Comparison of ENCODE assay signal across 25 cellular contexts in genomic region chr4:73234712-73235111, GRCh38.
"Had no signal": no experiment of that assay in that cellular context is flagged by ENCODE, and none has a peak within 500 bp of the region (broad histone marks: within the 10 kb centered on the region; RNA-seq: fewer than 3 reads in every experiment).

No MANE protein-coding gene starts in this region.

- H3K27me3 ChIP-seq: cardiac muscle cell, esophagus muscularis mucosa, heart right ventricle, neural progenitor cell, right atrium auricular region, tibial artery had no signal

- H2AFZ ChIP-seq: neural progenitor cell had no signal

- ATAC-seq: activated CD4-positive, alpha-beta T cell treated with anti-CD3 and anti-CD28 coated beads for 36 hours; heart right ventricle; stimulated activated naive CD8-positive, alpha-beta T cell treated with anti-CD3 and anti-CD28 coated beads, Interleukin-15, amount 100 ng/mL, for 72 hours had no signal

- H3K4me2 ChIP-seq: neural progenitor cell had no signal

- H3K27ac Mint-ChIP-seq: activated B cell treated with CpG ODN at 0.5 μM for 24 hours; activated CD4-positive, alpha-beta T cell treated with anti-CD3 and anti-CD28 coated beads for 36 hours; dendritic cell treated with granulocyte-macrophage colony-stimulating factor and Interleukin-4, amounts not matched to agents 40 ng/mL and 50 ng/mL, for 4 days; neural progenitor cell; T-helper 1 cell treated with Interleukin-12 subunit alpha and Interleukin-12 subunit beta and Interleukin-4 antibody, amounts not matched to agents 30 μg/mL and 1 μg/mL, for 36 hours had no signal

- H3K27ac ChIP-seq: cardiac muscle cell, esophagus muscularis mucosa, heart right ventricle, neural progenitor cell, prostate gland, right atrium auricular region, tibial artery had no signal

- H3K4me3 ChIP-seq: cardiac muscle cell, esophagus muscularis mucosa, heart right ventricle, lung, neural progenitor cell, prostate gland, right atrium auricular region, tibial artery had no signal

- H3K9me3 Mint-ChIP-seq: activated B cell treated with CpG ODN at 0.5 μM for 24 hours; activated T-cell treated with anti-CD3 and anti-CD28 coated beads, Interleukin-2, amount 50 U/mL, for 24 hours; dendritic cell treated with granulocyte-macrophage colony-stimulating factor and Interleukin-4, amounts not matched to agents 40 ng/mL and 50 ng/mL, for 4 days; naive B cell; stimulated activated naive CD8-positive, alpha-beta T cell treated with anti-CD3 and anti-CD28 coated beads, Interleukin-15, amount 100 ng/mL, for 72 hours; T-helper 1 cell treated with Interleukin-12 subunit alpha and Interleukin-12 subunit beta and Interleukin-4 antibody, amounts not matched to agents 30 μg/mL and 1 μg/mL, for 36 hours had no signal

- H3K9me3 ChIP-seq: esophagus muscularis mucosa, heart right ventricle, prostate gland, right atrium auricular region, tibial artery had no signal

- H3K27me3 Mint-ChIP-seq: activated B cell treated with CpG ODN at 0.5 μM for 24 hours; activated CD4-positive, alpha-beta T cell treated with anti-CD3 and anti-CD28 coated beads for 36 hours; activated naive CD8-positive, alpha-beta T cell treated with anti-CD3 and anti-CD28 coated beads for 36 hours; activated T-cell treated with anti-CD3 and anti-CD28 coated beads, Interleukin-2, amount 50 U/mL, for 24 hours; dendritic cell treated with granulocyte-macrophage colony-stimulating factor and Interleukin-4, amounts not matched to agents 40 ng/mL and 50 ng/mL, for 4 days; naive B cell; stimulated activated naive CD8-positive, alpha-beta T cell treated with anti-CD3 and anti-CD28 coated beads, Interleukin-15, amount 100 ng/mL, for 72 hours had no signal

- H3K4me1 ChIP-seq: prostate gland had no signal

- H3K9ac ChIP-seq: neural progenitor cell had no signal

- H3K4me3 Mint-ChIP-seq: activated B cell treated with CpG ODN at 0.5 μM for 24 hours; activated CD4-positive, alpha-beta T cell treated with anti-CD3 and anti-CD28 coated beads for 36 hours; activated naive CD8-positive, alpha-beta T cell treated with anti-CD3 and anti-CD28 coated beads for 36 hours; activated T-cell treated with anti-CD3 and anti-CD28 coated beads, Interleukin-2, amount 50 U/mL, for 24 hours; dendritic cell treated with granulocyte-macrophage colony-stimulating factor and Interleukin-4, amounts not matched to agents 40 ng/mL and 50 ng/mL, for 4 days; naive B cell; neural progenitor cell; stimulated activated naive CD8-positive, alpha-beta T cell treated with anti-CD3 and anti-CD28 coated beads, Interleukin-15, amount 100 ng/mL, for 72 hours; T-helper 1 cell treated with Interleukin-12 subunit alpha and Interleukin-12 subunit beta and Interleukin-4 antibody, amounts not matched to agents 30 μg/mL and 1 μg/mL, for 36 hours had no signal

- H3K36me3 ChIP-seq: cardiac muscle cell, prostate gland had no signal

- DNase-seq: activated B cell treated with CpG ODN at 0.5 μM for 24 hours; activated CD4-positive, alpha-beta T cell treated with anti-CD3 and anti-CD28 coated beads for 36 hours; activated CD4-positive, alpha-beta T cell treated with anti-CD3 and anti-CD28 coated beads, Interleukin-2, amount 50 U/mL, for 4 hours; activated CD8-positive, alpha-beta memory T cell treated with anti-CD3 and anti-CD28 coated beads for 24 hours; activated CD8-positive, alpha-beta memory T cell treated with anti-CD3 and anti-CD28 coated beads, Interleukin-2, amount 50 U/mL, for 4 hours; activated naive CD4-positive, alpha-beta T cell treated with Interleukin-2 at 50 U/mL for 16 hours; activated naive CD8-positive, alpha-beta T cell treated with anti-CD3 and anti-CD28 coated beads for 36 hours; activated T-cell treated with anti-CD3 and anti-CD28 coated beads, Interleukin-2, amount 50 U/mL, for 24 hours; amniotic stem cell; effector CD4-positive, alpha-beta T cell; heart right ventricle; kidney; naive B cell; stimulated activated CD4-positive, alpha-beta T cell treated with anti-CD3 and anti-CD28 coated beads, Interleukin-4, amount 100 ng/mL, for 4 hours; stimulated activated naive CD8-positive, alpha-beta T cell treated with anti-CD3 and anti-CD28 coated beads, Interleukin-15, amount 100 ng/mL, for 72 hours; T1000; tibial artery had no signal
